1 cellular context compared by ENCODE assay signal in genomic region chr17:80695979-80696378, GRCh38.
TF ChIP-seq lines count a peak whose summit lies in the region.

No MANE protein-coding gene starts in this region.

TF ChIP-seq in H1, 55 proteins besides CTCF, POLR2A, EP300 and RAD21 (continued from another document):
- TF ChIP-seq FOSL1 (IDR thresholded peaks at IDR 0.05; ENCODE audit: insufficient read depth, low read depth, low read length) (no peak), TEAD4 (IDR thresholded peaks at IDR 0.05; ENCODE audit: low read depth, low read length) (no peak), MAFK (IDR thresholded peaks at IDR 0.05; ENCODE audit: low read depth, low read length) (no peak), CHD2 (IDR thresholded peaks at IDR 0.05; ENCODE audit: low read length) (no peak), YY1 (IDR thresholded peaks at IDR 0.05; ENCODE audit: low read depth, low read length) (no peak), ZNF274 (IDR thresholded peaks at IDR 0.05; ENCODE audit: borderline replicate concordance, extremely low read depth, low read length) (no peak), JUND (IDR thresholded peaks at IDR 0.05; ENCODE audit: low read length) (no peak), SUZ12 (IDR thresholded peaks at IDR 0.05; ENCODE audit: low read length) (no peak), SP4 (IDR thresholded peaks at IDR 0.05; ENCODE audit: low read length) (no peak), NRF1 (IDR thresholded peaks at IDR 0.05; ENCODE audit: low read depth, low read length) (no peak), CBX8 (IDR thresholded peaks at IDR 0.05; ENCODE audit: borderline replicate concordance, low read depth, low read length) (no peak)
